In genomic region chrX:48737940-48738339, GRCh38 we compare ENCODE assay signal across 7 cellular contexts. TPM values are rescaled to one million over a fixed set of nuclear protein-coding genes. Genes with fewer than 3 reads are reported as not detected.
DNase-seq lines count a peak whose midpoint lies in the region; ATAC-seq and TF ChIP-seq lines count a peak whose summit lies in the region.

No MANE protein-coding gene starts in this region.

- peak overlapping the region; percentile 94 for H3K27ac Mint-ChIP-seq in HFFc6
- H3K27ac Mint-ChIP-seq in WTC11 = peak overlapping the region; percentile 99

- TF ChIP-seq CTCF in HFFc6 (IDR thresholded peaks at IDR 0.05) (no peak), WTC11 (IDR thresholded peaks at IDR 0.05) (no peak), hepatocyte (IDR thresholded peaks at IDR 0.05; ENCODE audit: poor library complexity) (no peak), spleen (IDR thresholded peaks at IDR 0.05 in 8 of 11, conservative IDR thresholded peaks at IDR 0.05 in 3 of 11) (no peak)

- intact Hi-C loops in spleen (cut with DNase I; ENCODE audit: low total_unique reads) = no loop called here

- H3K9me2 ChIP-seq in hepatocyte (replicated peaks; ENCODE audit: insufficient read depth) = no peaks in the 10 kb centered on the region

- H3K79me2 ChIP-seq in hepatocyte = no peaks in the 10 kb centered on the region

- peak overlapping the region; percentile 54 for H2AFZ ChIP-seq in hepatocyte

- peak overlapping the region; percentile 74 for H3K4me2 ChIP-seq in hepatocyte

- H3K36me3 Mint-ChIP-seq in HFFc6 (ENCODE audit: low read depth) = no peaks in the 10 kb centered on the region
- no peaks in the 10 kb centered on the region for H3K36me3 Mint-ChIP-seq in WTC11

- WGBS in hepatocyte (ENCODE audit: low lambda C conversion rate, missing lambda C conversion rate) = 60% methylated on average over 7 of the region's 7 CpGs
- 53 to 69% (median 55%) methylated on average over 6 to 7 of the region's 7 CpGs for WGBS in spleen, 5 donors

- POLR2A ChIA-PET in WTC11 (lab: Charles Lee) = interaction anchor here (1.4 kb wide), 1 partner anchor 62 kb away, joined by 4 read pairs; no protein-coding TSS in a partner anchor

- CTCF ChIA-PET in WTC11 (lab: Charles Lee) = interaction anchor here (2.1 kb wide), 1 partner anchor 90 kb away, joined by 7 read pairs; no protein-coding TSS in a partner anchor

- DNase-seq in HFFc6 = no peak
- DNase-seq in WTC11 (ENCODE audit: low spot score) = no peak
- DNase-seq in hepatocyte (ENCODE audit: low spot score) = no peak
- no peak for DNase-seq in spleen
- DNase-seq in activated CD4-positive, alpha-beta T cell treated with anti-CD3 and anti-CD28 coated beads for 1 hour = no peak

- H3K9me3 Mint-ChIP-seq in HFFc6 = no peaks in the 10 kb centered on the region
- 0 out of 2 replicates have a peak, but pooled peaks cover 4% of the 10 kb centered on the region for H3K9me3 Mint-ChIP-seq in WTC11

- no peaks in the 10 kb centered on the region for H3K27me3 ChIP-seq in hepatocyte
- no peaks in the 10 kb centered on the region for H3K27me3 ChIP-seq in spleen (replicated peaks in 1 of 7)

- no peak for TF ChIP-seq POLR2A in spleen (IDR thresholded peaks at IDR 0.05)

- H3K4me3 Mint-ChIP-seq in HFFc6 = peak overlapping the region; percentile 92
- H3K4me3 Mint-ChIP-seq in WTC11 = peak overlapping the region; percentile 96

- ATAC-seq in WTC11 (no peak), GM19023 (IDR thresholded peaks at IDR 0.05; ENCODE audit: unreplicated experiment) (no peak), GM19452 (IDR thresholded peaks at IDR 0.05; ENCODE audit: unreplicated experiment) (no peak)

- peak overlapping the region; percentile 97 for H3K27ac ChIP-seq in hepatocyte
- peak overlapping the region; percentile 53 to 96 (median 93) for H3K27ac ChIP-seq in spleen

- no peaks in the 10 kb centered on the region for H3K4me1 ChIP-seq in hepatocyte (ENCODE audit: insufficient read depth)
- peaks cover 0 to 17% (median 2%) of the 10 kb centered on the region in 6 donors for H3K4me1 ChIP-seq in spleen

- no peaks in the 10 kb centered on the region for H3K27me3 Mint-ChIP-seq in HFFc6 (ENCODE audit: insufficient read depth)
- no peaks in the 10 kb centered on the region for H3K27me3 Mint-ChIP-seq in WTC11 (ENCODE audit: low read depth)

- H4K20me1 ChIP-seq in hepatocyte (ENCODE audit: insufficient read depth, poor library complexity, severe bottlenecking) = no peaks in the 10 kb centered on the region

- H3K36me3 ChIP-seq in hepatocyte (replicated peaks; ENCODE audit: insufficient read depth, low read depth) (no peaks in the 10 kb centered on the region), spleen (no peaks in the 10 kb centered on the region)

- H3K4me3 ChIP-seq in hepatocyte (peak overlapping the region; percentile 25), spleen (peak overlapping the region in 7 of 8 donors; percentile 39 to 73 (median 47))

- H3K4me1 Mint-ChIP-seq in HFFc6 (ENCODE audit: low read depth) (peaks cover 18% of the 10 kb centered on the region), WTC11 (peaks cover 9% of the 10 kb centered on the region)

- H3K9me3 ChIP-seq in hepatocyte (ENCODE audit: low read depth) (no peaks in the 10 kb centered on the region), spleen (no peaks in the 10 kb centered on the region)

TF ChIP-seq in WTC11, 78 proteins besides CTCF, POLR2A, EP300 and RAD21:
- TF ChIP-seq TEAD1 (CRISPR knock-in tag; IDR thresholded peaks at IDR 0.05) = no peak
- no peak for TF ChIP-seq ZNF121 (CRISPR knock-in tag; IDR thresholded peaks at IDR 0.05)
- no peak for TF ChIP-seq JUN (CRISPR knock-in tag; IDR thresholded peaks at IDR 0.05)
- no peak for TF ChIP-seq RELA (CRISPR knock-in tag; IDR thresholded peaks at IDR 0.05; ENCODE audit: borderline replicate concordance)
- TF ChIP-seq NFYB (CRISPR knock-in tag; conservative IDR thresholded peaks at IDR 0.05; ENCODE audit: low read depth) = no peak
- TF ChIP-seq HMGA2 (CRISPR knock-in tag; IDR thresholded peaks at IDR 0.05) = no peak
- TF ChIP-seq E2F5 (CRISPR knock-in tag; IDR thresholded peaks at IDR 0.05) = no peak
- TF ChIP-seq FOXK1 (CRISPR knock-in tag; IDR thresholded peaks at IDR 0.05) = no peak
- TF ChIP-seq ATF1 (CRISPR knock-in tag; IDR thresholded peaks at IDR 0.05) = no peak

RNA-seq across cellular contexts. Expression of gene GLOD5, which starts 23.6 kb away (rescaled TPM):
- total RNA-seq in HFFc6 (2021; fragmentation: NEBNext Ultra II Directional; extraction: Animal tissue kit (Norgen Biotek cat#: 25700)) = not detected
- 0.27 TPM in 1 of 3 replicates, not detected in the others for total RNA-seq in WTC11 (2021)
- 2.4 TPM in 1 of 2 replicates, not detected in the other for total RNA-seq in hepatocyte
- polyA plus RNA-seq in hepatocyte = not detected in 2 replicates
- total RNA-seq in spleen = not detected
- polyA plus RNA-seq in spleen = not detected

RNA-seq across cellular contexts. Expression of gene SUV39H1, which starts 41.4 kb away (rescaled TPM):
- total RNA-seq in HFFc6 (2021; fragmentation: NEBNext Ultra II Directional; extraction: Animal tissue kit (Norgen Biotek cat#: 25700)) = 10 to 100 TPM in 4 of 6 experiments, 1 to 10 TPM in 2; 6.9 to 12.0 (median 11.4) TPM
- total RNA-seq in WTC11 (2021) (14.2 to 16.5 TPM (median 16.4 TPM) in 3 replicates), hepatocyte (2.9 and 3.1 TPM in 2 replicates), spleen (1 to 10 TPM; 6.2 to 9.2 (median 7.4) TPM)
- polyA plus RNA-seq in hepatocyte (5.3 and 9.1 TPM in 2 replicates), spleen (1 to 10 TPM; 4.0 to 6.7 (median 4.9) TPM)

RNA-seq across cellular contexts. Expression of gene GATA1, which starts 48.5 kb away (rescaled TPM):
- not detected for total RNA-seq in HFFc6 (2021; fragmentation: NEBNext Ultra II Directional; extraction: Animal tissue kit (Norgen Biotek cat#: 25700))
- total RNA-seq in WTC11 (2021) (0.25 to 0.27 TPM (median 0.26 TPM) in 3 replicates), hepatocyte (not detected in 2 replicates), spleen (1 to 10 TPM in 6 of 7 donors, under 1 TPM in 1; 0.38 to 5.5 (median 1.5) TPM)
- polyA plus RNA-seq in hepatocyte (0.13 TPM in 1 of 2 replicates, not detected in the other), spleen (under 1 TPM; 0.15 to 0.61 (median 0.22) TPM)

RNA-seq across cellular contexts. Expression of gene WAS, which starts 54.3 kb away (rescaled TPM):
- total RNA-seq in HFFc6 (2021; fragmentation: NEBNext Ultra II Directional; extraction: Animal tissue kit (Norgen Biotek cat#: 25700)) = under 1 TPM in 1 of 6 experiments, not detected in 5; 0.69 TPM
- total RNA-seq in WTC11 (2021) = 0.79 to 1.6 TPM (median 0.96 TPM) in 3 replicates
- total RNA-seq in hepatocyte = 0.32 TPM in 1 of 2 replicates, not detected in the other
- 0.73 and 2.4 TPM in 2 replicates for polyA plus RNA-seq in hepatocyte
- 100 to 1,000 TPM in 5 of 7 donors, 10 to 100 TPM in 2; 99.3 to 169 (median 107) TPM for total RNA-seq in spleen
- polyA plus RNA-seq in spleen = 10 to 100 TPM; 53.5 to 64.8 (median 56.2) TPM
